In the genomic region with DNA sequence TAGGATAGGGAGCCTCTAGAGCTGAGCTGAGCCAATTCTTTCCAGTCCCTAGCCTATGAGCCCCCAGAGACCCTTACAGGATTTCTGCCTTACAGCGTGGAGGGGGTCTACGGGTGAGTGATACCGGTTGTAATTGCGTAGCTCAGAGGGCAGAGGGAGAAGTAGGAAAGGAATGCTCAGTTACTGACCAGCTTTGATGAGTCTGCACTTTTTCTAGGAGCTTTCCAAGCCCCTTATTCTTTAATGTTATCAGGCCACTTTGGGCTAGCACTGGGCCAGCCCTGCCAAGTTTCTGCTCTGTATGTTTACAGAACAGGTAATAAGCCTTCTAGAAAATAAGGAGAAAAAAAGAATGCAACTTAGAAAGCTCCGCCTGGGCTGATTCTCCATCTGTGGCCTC, we compare ENCODE assay signal across 17 cellular contexts. TPM values are rescaled to one million over a fixed set of nuclear protein-coding genes. Genes with fewer than 3 reads are reported as not detected.
DNase-seq lines count a peak whose midpoint lies in the region; ATAC-seq, FAIRE-seq and TF ChIP-seq lines count a peak whose summit lies in the region.
"Not testable (repeated sequence)": the region's sequence is repeated elsewhere in the genome, so short reads cannot be mapped to it uniquely, and the experiment has no call there.
"Had no signal": no experiment of that assay in that cellular context is flagged by ENCODE, and none has a peak within 500 bp of the region (broad histone marks: within the 10 kb centered on the region; RNA-seq: fewer than 3 reads in every experiment).

No MANE protein-coding gene starts in this region.

- H3K4me1 ChIP-seq in A549; Karpas-422 (ENCODE audit: low read length); K562 (replicated peaks in 1 of 2; ENCODE audit: control insufficient read depth in 2 of 2, insufficient read depth in 2 of 2, low read length in 2 of 2); H1 (replicated peaks in 1 of 4; ENCODE audit: control insufficient read depth in 3 of 4, insufficient read depth in 4 of 4, low read length in 3 of 4); mesendoderm (ENCODE audit: control insufficient read depth, low read depth, low read length): not testable (repeated sequence)

- not testable (repeated sequence) for H4K91ac ChIP-seq in H1 (replicated peaks; ENCODE audit: insufficient read length, low read length)

- WGBS in A549 (ENCODE audit: missing lambda C conversion rate): 51% methylated on average over 5 of the region's 5 CpGs
- 15% methylated on average over 5 of the region's 5 CpGs for WGBS in K562 (ENCODE audit: insufficient coverage, low coverage, missing lambda C conversion rate)
- WGBS in H1 (ENCODE audit: extremely low coverage in 1 of 2, insufficient coverage in 1 of 2, insufficient read length in 1 of 2, insufficient replicate concordance in 2 of 2, low coverage in 1 of 2, low lambda C conversion rate in 2 of 2, missing lambda C conversion rate in 1 of 2), 2 experiments: 92% methylated on average over 5 of the region's 5 CpGs; no CpG with 5 or more reads in 1 of the 2 experiments
- no CpG with 5 or more reads among the region's 5 CpGs for WGBS in mesendoderm (ENCODE audit: extremely low coverage, insufficient coverage, low lambda C conversion rate)

- TF ChIP-seq CTCF in A549 (IDR thresholded peaks at IDR 0.05); H1 (IDR thresholded peaks at IDR 0.05; ENCODE audit: control extremely low read depth in 1 of 3, insufficient read depth in 1 of 3, low read depth in 1 of 3, low read length in 3 of 3): not testable (repeated sequence)
- TF ChIP-seq CTCF in K562 (IDR thresholded peaks at IDR 0.05 in 2 of 3, conservative IDR thresholded peaks at IDR 0.05 in 1 of 3; ENCODE audit: insufficient read depth in 2 of 3, low read depth in 1 of 3, low read length in 3 of 3): peak in 1 of 3 experiments; percentile 13; a peak in 1 of 6 replicates

- H3K23me2 ChIP-seq in H1 (ENCODE audit: low read depth, low read length): not testable (repeated sequence)

- BruUV-seq in K562 (replicated peaks; lab: Mats Ljungman, UMichigan): not testable (repeated sequence)

- not testable (repeated sequence) for DNase-seq in A549 (ENCODE audit: low read depth in 1 of 2, low spot score in 1 of 2); H1 (ENCODE audit: low read depth in 1 of 2, low spot score in 2 of 2)
- DNase-seq in HEK293T (ENCODE audit: extremely low spot score) (peak; percentile 3), Karpas-422 (peak; percentile 12), K562 (ENCODE audit: extremely low read depth in 1 of 4, low spot score in 3 of 4) (peak in 1 of 4 experiments; percentile 8), islet precursor cell (peak; percentile 32), mesendoderm (peak; percentile 18)

- not testable (repeated sequence) for H3K4me3 ChIP-seq in A549; Karpas-422 (ENCODE audit: low read length); K562; H1 (ENCODE audit: extremely low read depth in 1 of 4, insufficient read depth in 2 of 4, low read depth in 3 of 4, low read length in 4 of 4); mesendoderm (ENCODE audit: low read length)

- FAIRE-seq in A549 (lab: Jason Lieb, UNC); K562 (lab: Jason Lieb, UNC); H1 (lab: Jason Lieb, UNC): not testable (repeated sequence)

- TF ChIP-seq RAD21 in A549 (conservative IDR thresholded peaks at IDR 0.05 in 1 of 2, IDR thresholded peaks at IDR 0.05 in 1 of 2); K562 (CRISPR knock-in tag; conservative IDR thresholded peaks at IDR 0.05 in 1 of 2, IDR thresholded peaks at IDR 0.05 in 1 of 2); H1 (IDR thresholded peaks at IDR 0.05 in 1 of 2, conservative IDR thresholded peaks at IDR 0.05 in 1 of 2; ENCODE audit: low read depth in 2 of 2, low read length in 2 of 2): not testable (repeated sequence)

- CTCF ChIA-PET in A549 (lab: Yijun Ruan, JAX); HEK293T (lab: Yijun Ruan, JAX); K562 (lab: Yijun Ruan, JAX; ENCODE audit: low intra/inter-chr PET ratio); H1 (lab: Charles Lee; ENCODE audit: partially characterized antibody): not testable (repeated sequence)

- POLR2A ChIA-PET in A549 (lab: Yijun Ruan, JAX); HEK293T (lab: Yijun Ruan, JAX); K562 (lab: Yijun Ruan, JAX); H1 (lab: Charles Lee; ENCODE audit: partially characterized antibody): not testable (repeated sequence)

- H2BK20ac ChIP-seq in H1 (ENCODE audit: low read length): not testable (repeated sequence)

- H3K4me2 ChIP-seq in A549; Karpas-422 (ENCODE audit: low read depth, low read length, poor library complexity, severe bottlenecking); K562 (ENCODE audit: insufficient read depth, low read length); H1 (ENCODE audit: insufficient read depth in 1 of 2, low read depth in 2 of 2, low read length in 2 of 2); mesendoderm (ENCODE audit: low read length): not testable (repeated sequence)

- H4K20me1 ChIP-seq in Karpas-422 (ENCODE audit: insufficient read depth, low read depth, low read length); K562 (replicated peaks; ENCODE audit: control insufficient read depth, insufficient read depth, low read length); H1 (replicated peaks in 1 of 2; ENCODE audit: control insufficient read depth in 1 of 2, insufficient read depth in 2 of 2, low read length in 2 of 2): not testable (repeated sequence)

- H2AFZ ChIP-seq in Karpas-422 (ENCODE audit: low read length); K562 (ENCODE audit: low read depth, low read length); H1 (ENCODE audit: low read length): not testable (repeated sequence)

- not testable (repeated sequence) for H3K14ac ChIP-seq in H1 (ENCODE audit: insufficient read length)

- not testable (repeated sequence) for H3K27ac ChIP-seq in A549; Karpas-422 (ENCODE audit: low read length); K562 (ENCODE audit: extremely low read depth, low read depth, low read length); H1 (ENCODE audit: low read depth, low read length); mesendoderm (ENCODE audit: low read depth, low read length)

- H3K9me3 ChIP-seq in A549; Karpas-422 (ENCODE audit: low read length); K562 (replicated peaks; ENCODE audit: control insufficient read depth, insufficient read depth, low read depth, low read length); H1 (ENCODE audit: insufficient read depth in 2 of 2, low read depth in 1 of 2, low read length in 1 of 2): not testable (repeated sequence)

- not testable (repeated sequence) for H3K79me2 ChIP-seq in Karpas-422 (ENCODE audit: low read length); K562 (ENCODE audit: control insufficient read depth, insufficient read depth, low read length); H1 (ENCODE audit: control insufficient read depth in 1 of 2, insufficient read depth in 2 of 2, low read length in 2 of 2); mesendoderm (ENCODE audit: control insufficient read depth, insufficient read depth, low read length)

- H2BK12ac ChIP-seq in H1 (ENCODE audit: low read depth, low read length): not testable (repeated sequence)

- not testable (repeated sequence) for H2BK120ac ChIP-seq in H1 (replicated peaks; ENCODE audit: low read depth, low read length); mesendoderm (ENCODE audit: low read depth, low read length)

- H2BK5ac ChIP-seq in H1 (ENCODE audit: low read depth, low read length); mesendoderm (ENCODE audit: low read length): not testable (repeated sequence)

- not testable (repeated sequence) for H2AK5ac ChIP-seq in H1 (ENCODE audit: low read depth, low read length); mesendoderm (ENCODE audit: low read length)

- not testable (repeated sequence) for H3K9me2 ChIP-seq in Karpas-422 (replicated peaks; ENCODE audit: insufficient read depth, low read length)

- H4K5ac ChIP-seq in H1 (ENCODE audit: insufficient read length, low read depth, low read length); mesendoderm (ENCODE audit: low read length): not testable (repeated sequence)

- ATAC-seq in A549, K562: not testable (repeated sequence)

- TF ChIP-seq EP300 in A549 (IDR thresholded peaks at IDR 0.05); K562 (IDR thresholded peaks at IDR 0.05; ENCODE audit: low read length); H1 (IDR thresholded peaks at IDR 0.05; ENCODE audit: borderline replicate concordance in 1 of 2, low read depth in 2 of 2, low read length in 2 of 2): not testable (repeated sequence)

- not testable (repeated sequence) for H2BK15ac ChIP-seq in H1 (ENCODE audit: low read length); mesendoderm (replicated peaks; ENCODE audit: low read depth)

- H3K9ac ChIP-seq in Karpas-422 (ENCODE audit: low read length); K562 (ENCODE audit: insufficient read depth in 1 of 2, low read depth in 2 of 2, low read length in 2 of 2); H1 (replicated peaks in 1 of 4; ENCODE audit: extremely low read depth in 1 of 4, low read depth in 3 of 4, low read length in 3 of 4); mesendoderm (ENCODE audit: low read length): not testable (repeated sequence)

- not testable (repeated sequence) for H3K79me1 ChIP-seq in H1 (ENCODE audit: low read depth, low read length); mesendoderm (ENCODE audit: low read length)

- not testable (repeated sequence) for H4K8ac ChIP-seq in H1 (ENCODE audit: extremely low read depth, insufficient read depth, low read length); mesendoderm (ENCODE audit: low read depth, low read length)

- in situ Hi-C loops in K562 (cut with MboI): not testable (repeated sequence)

- not testable (repeated sequence) for H3K36me3 ChIP-seq in Karpas-422 (ENCODE audit: insufficient read depth, low read length); K562 (ENCODE audit: control insufficient read depth, insufficient read depth, low read length); H1 (ENCODE audit: control insufficient read depth in 2 of 4, insufficient read depth in 4 of 4, low read length in 3 of 4); mesendoderm (ENCODE audit: control insufficient read depth, insufficient read depth, low read length)

- TF ChIP-seq POLR2A in A549 (IDR thresholded peaks at IDR 0.05; ENCODE audit: low read length); K562 (conservative IDR thresholded peaks at IDR 0.05); H1 (IDR thresholded peaks at IDR 0.05; ENCODE audit: control extremely low read depth in 1 of 2, low read depth in 2 of 2, low read length in 2 of 2): not testable (repeated sequence)

- H3K27me3 ChIP-seq in Karpas-422 (ENCODE audit: low read length); K562 (ENCODE audit: control insufficient read depth in 2 of 2, insufficient read depth in 2 of 2, low read length in 2 of 2); H1 (replicated peaks in 1 of 4; ENCODE audit: control insufficient read depth in 3 of 4, extremely low read depth in 1 of 4, insufficient read depth in 3 of 4, low read length in 3 of 4); mesendoderm (ENCODE audit: insufficient read depth, low read length, poor library complexity): not testable (repeated sequence)

- not testable (repeated sequence) for H3K9me1 ChIP-seq in K562 (ENCODE audit: control insufficient read depth, insufficient read depth, low read length)

- not testable (repeated sequence) for H3K56ac ChIP-seq in H1 (replicated peaks; ENCODE audit: insufficient read length, low read depth, low read length); mesendoderm (ENCODE audit: low read length)

- intact Hi-C loops in K562 (cut with micrococcal nuclease): not testable (repeated sequence)

- H3K4ac ChIP-seq in H1 (replicated peaks; ENCODE audit: insufficient read length, low read depth, low read length); mesendoderm (ENCODE audit: low read depth, low read length): not testable (repeated sequence)

- not testable (repeated sequence) for H3K23ac ChIP-seq in H1 (ENCODE audit: insufficient read length); mesendoderm (ENCODE audit: low read length)

- not testable (repeated sequence) for H3K18ac ChIP-seq in H1 (ENCODE audit: extremely low read depth, low read length); mesendoderm (ENCODE audit: low read length)

RNA-seq across cellular contexts. Expression of a gene that starts 17.8 kb away (rescaled TPM):
- not detected in 2 replicates for polyA plus RNA-seq in A549 (2011; rRNA removed)
- 0.03 TPM in 1 of 2 replicates, not detected in the other for polyA plus RNA-seq in A549 (2012; cell fraction: cytosol; rRNA removed)
- not detected in 2 replicates for polyA plus RNA-seq in A549 (2012; cell fraction: nucleus; rRNA removed)
- polyA plus RNA-seq in A549 (2017; fragmentation: RNase III; extraction: RNeasy Plus Mini Kit Qiagen cat#74134 plus additional on column Dnase treatment): not detected in 3 replicates
- polyA minus RNA-seq in A549 (2011; rRNA and poly(A)+ RNA removed): not detected in 2 replicates
- total RNA-seq in Karpas-422 (2014; rRNA removed; shearing (Covaris generic); ENCODE audit: low replicate concordance): not detected in 2 replicates
- total RNA-seq in K562 (2011; cell fraction: chromatin; rRNA removed; ENCODE audit: low replicate concordance): not detected in 2 replicates
- total RNA-seq in K562 (2011; cell fraction: nucleolus; rRNA removed): not detected in 2 replicates
- 0.44 TPM in 1 of 2 replicates, not detected in the other for total RNA-seq in K562 (2011; cell fraction: nucleoplasm; rRNA removed)
- not detected in 2 replicates for total RNA-seq in K562 (2014; rRNA removed)
- 4.9 and 8.3 TPM in 2 replicates for total RNA-seq in K562 (2014; rRNA removed; fragmentation: Illumina TruSeq; extraction: Trizol)
- 4.2 and 6.0 TPM in 2 replicates for total RNA-seq in K562 (2015; rRNA removed; fragmentation: Illumina TruSeq; extraction: Trizol)
- 3.0 TPM in 2 replicates for total RNA-seq in K562 (2021)
- 0.29 and 0.72 TPM in 2 replicates for polyA plus RNA-seq in K562 (2011; rRNA removed)
- 0.30 and 1.0 TPM in 2 replicates for polyA plus RNA-seq in K562 (2011; cell fraction: cytosol; rRNA removed)
- polyA plus RNA-seq in K562 (2011; cell fraction: nucleus; rRNA removed): 0.35 TPM in 1 of 2 replicates, not detected in the other
- polyA plus RNA-seq in K562 (2012): 6.7 and 27.6 TPM in 2 replicates
- 10.0 TPM in 1 of 2 replicates, not detected in the other for polyA plus RNA-seq in K562 (2014; fragmentation: Illumina TruSeq; extraction: Trizol)
- polyA plus RNA-seq in K562 (2014; fragmentation: Nextera tagmentation; extraction: Ambion mirVana): 1 to 10 TPM; 7.0 to 8.8 TPM
- 4.2 TPM in 1 of 2 replicates, not detected in the other for polyA plus RNA-seq in K562 (2014; rRNA removed)
- polyA minus RNA-seq in K562 (2011; rRNA and poly(A)+ RNA removed): 0.66 TPM in 1 of 2 replicates, not detected in the other
- polyA minus RNA-seq in K562 (2011; cell fraction: cytosol; rRNA and poly(A)+ RNA removed): not detected in 2 replicates
- polyA minus RNA-seq in K562 (2011; cell fraction: nucleus; rRNA and poly(A)+ RNA removed): not detected in 2 replicates
- 0.32 TPM in 1 of 2 replicates, not detected in the other for total RNA-seq in H1 (2021; fragmentation: NEBNext Ultra II Directional; extraction: Animal tissue kit (Norgen Biotek cat#: 25700))
- 0.14 and 0.26 TPM in 2 replicates for polyA plus RNA-seq in H1 (2011; rRNA removed)
- not detected for polyA plus RNA-seq in H1 (2011; cell fraction: cytosol; rRNA removed)
- polyA plus RNA-seq in H1 (2011; cell fraction: nucleus; rRNA removed): not detected
- polyA plus RNA-seq in H1 (2012, experiment 1 of 2): 0.15 to 0.17 TPM (median 0.17 TPM) in 3 of 4 replicates, not detected in the other
- not detected for polyA plus RNA-seq in H1 (2012, experiment 2 of 2)
- 0.10 TPM for polyA plus RNA-seq in H1 (2013, experiment 1 of 2)
- 0.22 TPM for polyA plus RNA-seq in H1 (2013, experiment 2 of 2)
- 0.32 TPM in 1 of 2 replicates, not detected in the other for polyA minus RNA-seq in H1 (2011; rRNA and poly(A)+ RNA removed)
- not detected for polyA minus RNA-seq in H1 (2011; cell fraction: cytosol; rRNA and poly(A)+ RNA removed)
- not detected for polyA minus RNA-seq in H1 (2011; cell fraction: nucleus; rRNA and poly(A)+ RNA removed)
- 0.35 TPM for polyA plus RNA-seq in mesendoderm (2013, experiment 1 of 2)
- polyA plus RNA-seq in mesendoderm (2013, experiment 2 of 2): not detected
- total RNA-seq: A172; A673; CD4-positive, alpha-beta memory T cell; CD4-positive, CD25-positive, alpha-beta regulatory T cell; CD8-positive, alpha-beta memory T cell; Daoy; G401; GM12878 had no signal
- polyA plus RNA-seq: AG04450; CD14-positive monocyte; CD4-positive, alpha-beta memory T cell; CD4-positive, CD25-positive, alpha-beta regulatory T cell; CD8-positive, alpha-beta memory T cell; GM12878 had no signal

RNA-seq across cellular contexts. Expression of a gene that starts 40.5 kb away (rescaled TPM):
- polyA plus RNA-seq in A549 (2011; rRNA removed) (0.32 and 0.36 TPM in 2 replicates), A549 (2017; fragmentation: RNase III; extraction: RNeasy Plus Mini Kit Qiagen cat#74134 plus additional on column Dnase treatment) (0.36 to 0.44 TPM (median 0.41 TPM) in 3 replicates), K562 (2011; rRNA removed) (163 and 193 TPM in 2 replicates), K562 (2014; fragmentation: Illumina TruSeq; extraction: Trizol) (204 and 238 TPM in 2 replicates), K562 (2014; fragmentation: Nextera tagmentation; extraction: Ambion mirVana) (10 to 100 TPM in 1 of 2 experiments, 1 to 10 TPM in 1; 9.3 to 31.2 TPM), K562 (2014; rRNA removed) (199 and 251 TPM in 2 replicates), H1 (2011; rRNA removed) (106 and 135 TPM in 2 replicates)
- polyA plus RNA-seq in A549 (2012; cell fraction: cytosol; rRNA removed): 0.69 and 0.80 TPM in 2 replicates
- polyA plus RNA-seq in A549 (2012; cell fraction: nucleus; rRNA removed): 3.0 and 3.2 TPM in 2 replicates
- polyA minus RNA-seq in A549 (2011; rRNA and poly(A)+ RNA removed): 1.3 TPM in 1 of 2 replicates, not detected in the other
- total RNA-seq in Karpas-422 (2014; rRNA removed; shearing (Covaris generic); ENCODE audit: low replicate concordance): not detected in 2 replicates
- total RNA-seq in K562 (2011; cell fraction: chromatin; rRNA removed; ENCODE audit: low replicate concordance): 149 and 408 TPM in 2 replicates
- 510 and 535 TPM in 2 replicates for total RNA-seq in K562 (2011; cell fraction: nucleolus; rRNA removed)
- total RNA-seq in K562 (2011; cell fraction: nucleoplasm; rRNA removed): 308 and 339 TPM in 2 replicates
- total RNA-seq in K562 (2014; rRNA removed) (142 and 201 TPM in 2 replicates), K562 (2014; rRNA removed; fragmentation: Illumina TruSeq; extraction: Trizol) (72.6 and 88.6 TPM in 2 replicates), K562 (2015; rRNA removed; fragmentation: Illumina TruSeq; extraction: Trizol) (128 and 129 TPM in 2 replicates), K562 (2021) (213 and 228 TPM in 2 replicates)
- polyA plus RNA-seq in K562 (2011; cell fraction: cytosol; rRNA removed): 284 and 627 TPM in 2 replicates
- polyA plus RNA-seq in K562 (2011; cell fraction: nucleus; rRNA removed): 364 and 581 TPM in 2 replicates
- polyA plus RNA-seq in K562 (2012): 62.8 and 197 TPM in 2 replicates
- polyA minus RNA-seq in K562 (2011; rRNA and poly(A)+ RNA removed): 113 and 240 TPM in 2 replicates
- 150 and 177 TPM in 2 replicates for polyA minus RNA-seq in K562 (2011; cell fraction: cytosol; rRNA and poly(A)+ RNA removed)
- 42.9 and 49.0 TPM in 2 replicates for polyA minus RNA-seq in K562 (2011; cell fraction: nucleus; rRNA and poly(A)+ RNA removed)
- total RNA-seq in H1 (2021; fragmentation: NEBNext Ultra II Directional; extraction: Animal tissue kit (Norgen Biotek cat#: 25700)): 70.9 and 73.8 TPM in 2 replicates
- polyA plus RNA-seq in H1 (2011; cell fraction: cytosol; rRNA removed): 77.9 TPM
- 182 TPM for polyA plus RNA-seq in H1 (2011; cell fraction: nucleus; rRNA removed)
- 47.8 to 60.9 TPM (median 58.4 TPM) in 4 replicates for polyA plus RNA-seq in H1 (2012, experiment 1 of 2)
- polyA plus RNA-seq in H1 (2012, experiment 2 of 2): 71.6 TPM
- 104 TPM for polyA plus RNA-seq in H1 (2013, experiment 1 of 2)
- polyA plus RNA-seq in H1 (2013, experiment 2 of 2): 101 TPM
- polyA minus RNA-seq in H1 (2011; rRNA and poly(A)+ RNA removed): 97.2 and 107 TPM in 2 replicates
- polyA minus RNA-seq in H1 (2011; cell fraction: cytosol; rRNA and poly(A)+ RNA removed): 52.2 TPM
- polyA minus RNA-seq in H1 (2011; cell fraction: nucleus; rRNA and poly(A)+ RNA removed): 23.9 TPM
- polyA plus RNA-seq in mesendoderm (2013, experiment 1 of 2): 73.8 TPM
- 70.1 TPM for polyA plus RNA-seq in mesendoderm (2013, experiment 2 of 2)
- total RNA-seq: Daoy had no signal

RNA-seq across cellular contexts. Expression of a gene that starts 46.3 kb away (rescaled TPM):
- not detected in 2 replicates for polyA plus RNA-seq in A549 (2011; rRNA removed)
- polyA plus RNA-seq in A549 (2012; cell fraction: cytosol; rRNA removed): 0.03 TPM in 1 of 2 replicates, not detected in the other
- not detected in 2 replicates for polyA plus RNA-seq in A549 (2012; cell fraction: nucleus; rRNA removed)
- not detected in 3 replicates for polyA plus RNA-seq in A549 (2017; fragmentation: RNase III; extraction: RNeasy Plus Mini Kit Qiagen cat#74134 plus additional on column Dnase treatment)
- not detected in 2 replicates for polyA minus RNA-seq in A549 (2011; rRNA and poly(A)+ RNA removed)
- total RNA-seq in Karpas-422 (2014; rRNA removed; shearing (Covaris generic); ENCODE audit: low replicate concordance): not detected in 2 replicates
- total RNA-seq in K562 (2011; cell fraction: chromatin; rRNA removed; ENCODE audit: low replicate concordance): not detected in 2 replicates
- not detected in 2 replicates for total RNA-seq in K562 (2011; cell fraction: nucleolus; rRNA removed)
- 0.44 TPM in 1 of 2 replicates, not detected in the other for total RNA-seq in K562 (2011; cell fraction: nucleoplasm; rRNA removed)
- total RNA-seq in K562 (2014; rRNA removed): 6.1 and 6.3 TPM in 2 replicates
- total RNA-seq in K562 (2014; rRNA removed; fragmentation: Illumina TruSeq; extraction: Trizol): 2.4 TPM in 1 of 2 replicates, not detected in the other
- total RNA-seq in K562 (2015; rRNA removed; fragmentation: Illumina TruSeq; extraction: Trizol): 3.6 and 6.2 TPM in 2 replicates
- total RNA-seq in K562 (2021): 3.0 TPM in 2 replicates
- polyA plus RNA-seq in K562 (2011; rRNA removed): 0.29 and 0.72 TPM in 2 replicates
- 0.30 and 1.0 TPM in 2 replicates for polyA plus RNA-seq in K562 (2011; cell fraction: cytosol; rRNA removed)
- polyA plus RNA-seq in K562 (2011; cell fraction: nucleus; rRNA removed): 0.35 TPM in 1 of 2 replicates, not detected in the other
- polyA plus RNA-seq in K562 (2012): 3.6 TPM in 1 of 2 replicates, not detected in the other
- 3.4 and 9.8 TPM in 2 replicates for polyA plus RNA-seq in K562 (2014; fragmentation: Illumina TruSeq; extraction: Trizol)
- polyA plus RNA-seq in K562 (2014; fragmentation: Nextera tagmentation; extraction: Ambion mirVana): 1 to 10 TPM; 2.9 to 5.9 TPM
- 4.2 and 7.5 TPM in 2 replicates for polyA plus RNA-seq in K562 (2014; rRNA removed)
- 0.56 and 0.66 TPM in 2 replicates for polyA minus RNA-seq in K562 (2011; rRNA and poly(A)+ RNA removed)
- not detected in 2 replicates for polyA minus RNA-seq in K562 (2011; cell fraction: cytosol; rRNA and poly(A)+ RNA removed)
- not detected in 2 replicates for polyA minus RNA-seq in K562 (2011; cell fraction: nucleus; rRNA and poly(A)+ RNA removed)
- 0.32 TPM in 1 of 2 replicates, not detected in the other for total RNA-seq in H1 (2021; fragmentation: NEBNext Ultra II Directional; extraction: Animal tissue kit (Norgen Biotek cat#: 25700))
- polyA plus RNA-seq in H1 (2011; rRNA removed): 0.14 and 0.26 TPM in 2 replicates
- 0.72 TPM for polyA plus RNA-seq in H1 (2011; cell fraction: cytosol; rRNA removed)
- not detected for polyA plus RNA-seq in H1 (2011; cell fraction: nucleus; rRNA removed)
- polyA plus RNA-seq in H1 (2012, experiment 1 of 2): 0.15 to 0.17 TPM (median 0.17 TPM) in 3 of 4 replicates, not detected in the other
- not detected for polyA plus RNA-seq in H1 (2012, experiment 2 of 2)
- 0.10 TPM for polyA plus RNA-seq in H1 (2013, experiment 1 of 2)
- 0.22 TPM for polyA plus RNA-seq in H1 (2013, experiment 2 of 2)
- 0.32 TPM in 1 of 2 replicates, not detected in the other for polyA minus RNA-seq in H1 (2011; rRNA and poly(A)+ RNA removed)
- not detected for polyA minus RNA-seq in H1 (2011; cell fraction: cytosol; rRNA and poly(A)+ RNA removed)
- polyA minus RNA-seq in H1 (2011; cell fraction: nucleus; rRNA and poly(A)+ RNA removed): not detected
- polyA plus RNA-seq in mesendoderm (2013, experiment 1 of 2): 0.35 TPM
- 0.45 TPM for polyA plus RNA-seq in mesendoderm (2013, experiment 2 of 2)
- total RNA-seq: A172; A673; CD4-positive, alpha-beta memory T cell; CD4-positive, CD25-positive, alpha-beta regulatory T cell; CD8-positive, alpha-beta memory T cell; Daoy; G401; GM12878 had no signal
- polyA plus RNA-seq: AG04450; CD14-positive monocyte; CD4-positive, alpha-beta memory T cell; CD4-positive, CD25-positive, alpha-beta regulatory T cell; CD8-positive, alpha-beta memory T cell; GM12878 had no signal

RNA-seq across cellular contexts. Expression of a gene that starts 46.4 kb away (rescaled TPM):
- polyA plus RNA-seq in A549 (2011; rRNA removed) (36.2 and 37.1 TPM in 2 replicates), A549 (2017; fragmentation: RNase III; extraction: RNeasy Plus Mini Kit Qiagen cat#74134 plus additional on column Dnase treatment) (71.2 to 75.3 TPM (median 71.3 TPM) in 3 replicates), K562 (2011; rRNA removed) (51.4 and 53.1 TPM in 2 replicates), K562 (2014; fragmentation: Illumina TruSeq; extraction: Trizol) (95.6 and 109 TPM in 2 replicates), K562 (2014; fragmentation: Nextera tagmentation; extraction: Ambion mirVana) (10 to 100 TPM; 12.2 to 17.4 TPM), K562 (2014; rRNA removed) (71.6 and 86.8 TPM in 2 replicates), H1 (2011; rRNA removed) (80.4 and 104 TPM in 2 replicates)
- 58.7 and 66.2 TPM in 2 replicates for polyA plus RNA-seq in A549 (2012; cell fraction: cytosol; rRNA removed)
- 120 and 127 TPM in 2 replicates for polyA plus RNA-seq in A549 (2012; cell fraction: nucleus; rRNA removed)
- polyA minus RNA-seq in A549 (2011; rRNA and poly(A)+ RNA removed): 30.0 and 36.7 TPM in 2 replicates
- total RNA-seq in Karpas-422 (2014; rRNA removed; shearing (Covaris generic); ENCODE audit: low replicate concordance): 22.9 and 36.3 TPM in 2 replicates
- 42.8 and 61.0 TPM in 2 replicates for total RNA-seq in K562 (2011; cell fraction: chromatin; rRNA removed; ENCODE audit: low replicate concordance)
- 58.9 and 60.7 TPM in 2 replicates for total RNA-seq in K562 (2011; cell fraction: nucleolus; rRNA removed)
- 41.1 and 41.9 TPM in 2 replicates for total RNA-seq in K562 (2011; cell fraction: nucleoplasm; rRNA removed)
- total RNA-seq in K562 (2014; rRNA removed) (87.2 and 121 TPM in 2 replicates), K562 (2014; rRNA removed; fragmentation: Illumina TruSeq; extraction: Trizol) (54.7 and 60.1 TPM in 2 replicates), K562 (2015; rRNA removed; fragmentation: Illumina TruSeq; extraction: Trizol) (72.9 and 75.2 TPM in 2 replicates), K562 (2021) (85.0 and 87.3 TPM in 2 replicates)
- polyA plus RNA-seq in K562 (2011; cell fraction: cytosol; rRNA removed): 61.7 and 125 TPM in 2 replicates
- polyA plus RNA-seq in K562 (2011; cell fraction: nucleus; rRNA removed): 119 and 153 TPM in 2 replicates
- 64.0 and 71.6 TPM in 2 replicates for polyA plus RNA-seq in K562 (2012)
- polyA minus RNA-seq in K562 (2011; rRNA and poly(A)+ RNA removed): 18.1 and 25.3 TPM in 2 replicates
- 28.1 and 30.3 TPM in 2 replicates for polyA minus RNA-seq in K562 (2011; cell fraction: cytosol; rRNA and poly(A)+ RNA removed)
- polyA minus RNA-seq in K562 (2011; cell fraction: nucleus; rRNA and poly(A)+ RNA removed): 33.3 and 33.4 TPM in 2 replicates
- 55.4 and 62.4 TPM in 2 replicates for total RNA-seq in H1 (2021; fragmentation: NEBNext Ultra II Directional; extraction: Animal tissue kit (Norgen Biotek cat#: 25700))
- 58.6 TPM for polyA plus RNA-seq in H1 (2011; cell fraction: cytosol; rRNA removed)
- 99.3 TPM for polyA plus RNA-seq in H1 (2011; cell fraction: nucleus; rRNA removed)
- polyA plus RNA-seq in H1 (2012, experiment 1 of 2): 52.7 to 58.3 TPM (median 58.2 TPM) in 4 replicates
- 69.8 TPM for polyA plus RNA-seq in H1 (2012, experiment 2 of 2)
- polyA plus RNA-seq in H1 (2013, experiment 1 of 2): 48.6 TPM
- polyA plus RNA-seq in H1 (2013, experiment 2 of 2): 47.0 TPM
- 34.5 and 35.1 TPM in 2 replicates for polyA minus RNA-seq in H1 (2011; rRNA and poly(A)+ RNA removed)
- 19.8 TPM for polyA minus RNA-seq in H1 (2011; cell fraction: cytosol; rRNA and poly(A)+ RNA removed)
- polyA minus RNA-seq in H1 (2011; cell fraction: nucleus; rRNA and poly(A)+ RNA removed): 22.7 TPM
- 55.1 TPM for polyA plus RNA-seq in mesendoderm (2013, experiment 1 of 2)
- 54.7 TPM for polyA plus RNA-seq in mesendoderm (2013, experiment 2 of 2)

Comparison
In these comparisons a context has a peak if more than half of its experiments do, and no peak if none do; other contexts are left out.
1. RNA of a gene that starts 40.5 kb away (total RNA-seq): 72.6 to 535 TPM in K562 and 70.9 to 73.8 TPM in H1; not detected in Karpas-422; every median in the first group is over 10 times any median in the second.